In genomic region chr17:36221187-36221586, GRCh38 we compare ENCODE assay signal across 19 cellular contexts. TPM values are rescaled to one million over a fixed set of nuclear protein-coding genes. Genes with fewer than 3 reads are reported as not detected.
DNase-seq lines count a peak whose midpoint lies in the region; ATAC-seq and TF ChIP-seq lines count a peak whose summit lies in the region.
"Had no signal": no experiment of that assay in that cellular context is flagged by ENCODE, and none has a peak within 500 bp of the region (broad histone marks: within the 10 kb centered on the region; RNA-seq: fewer than 3 reads in every experiment).

No MANE protein-coding gene starts in this region.

- H3K79me2 ChIP-seq in Karpas-422 (ENCODE audit: low read length), result no peaks in the 10 kb centered on the region

- H3K27ac Mint-ChIP-seq in osteocyte (ENCODE audit: unreplicated experiment), result no peak overlapping the region
- H3K27ac Mint-ChIP-seq: CD4-positive, alpha-beta T cell; GM23338; HFFc6 had no signal

- no peak overlapping the region for H3K9ac ChIP-seq in Karpas-422 (ENCODE audit: low read length)

- no peaks in the 10 kb centered on the region for H3K36me3 ChIP-seq in Karpas-422 (ENCODE audit: insufficient read depth, low read length)
- no peaks in the 10 kb centered on the region for H3K36me3 ChIP-seq in BE2C

- no peak overlapping the region for H3K27ac ChIP-seq in Karpas-422 (ENCODE audit: low read length)
- H3K27ac ChIP-seq: C4-2B had no signal

- H3K4me3 ChIP-seq in Karpas-422 (ENCODE audit: low read length) (no peak overlapping the region), BE2C (ENCODE audit: low read depth, low read length) (no peak overlapping the region)
- H3K4me3 ChIP-seq: GM23338 had no signal

- H3K4me1 Mint-ChIP-seq in osteocyte (ENCODE audit: unreplicated experiment), result no peaks in the 10 kb centered on the region
- H3K4me1 Mint-ChIP-seq: GM23338 had no signal

- H3K9me3 Mint-ChIP-seq in osteocyte (ENCODE audit: unreplicated experiment), result peaks cover 12% of the 10 kb centered on the region
- H3K9me3 Mint-ChIP-seq: CD4-positive, alpha-beta T cell had no signal

- no peaks in the 10 kb centered on the region for H3K9me2 ChIP-seq in Karpas-422 (replicated peaks; ENCODE audit: insufficient read depth, low read length)

- H3K36me3 Mint-ChIP-seq in osteocyte (ENCODE audit: unreplicated experiment), result no peaks in the 10 kb centered on the region

- H3K9me3 ChIP-seq in Karpas-422 (ENCODE audit: low read length) (no peaks in the 10 kb centered on the region), BE2C (no peaks in the 10 kb centered on the region)

- no peak for ATAC-seq in HG02981 (IDR thresholded peaks at IDR 0.05; ENCODE audit: unreplicated experiment)
- ATAC-seq: GM23338, HCT116 had no signal

- no peak overlapping the region for H2AFZ ChIP-seq in Karpas-422 (ENCODE audit: low read length)
- H2AFZ ChIP-seq: GM23338 had no signal

- H3K27me3 ChIP-seq in Karpas-422 (ENCODE audit: low read length), result no peaks in the 10 kb centered on the region
- no peaks in the 10 kb centered on the region for H3K27me3 ChIP-seq in BE2C

- H3K4me1 ChIP-seq in Karpas-422 (ENCODE audit: low read length) (peaks cover 20% of the 10 kb centered on the region), BE2C (no peaks in the 10 kb centered on the region)
- H3K4me1 ChIP-seq: Caco-2 had no signal

- DNase-seq in Karpas-422 (peak; percentile 40), ecto neural progenitor cell (ENCODE audit: low spot score) (peak; percentile 38), osteocyte (ENCODE audit: extremely low spot score, unreplicated experiment) (peak; percentile 67), BE2C (no peak)
- no peak for DNase-seq in activated effector memory CD4-positive, alpha-beta T cell treated with anti-CD3 and anti-CD28 coated beads, Interleukin-2, amount 50 U/mL, for 16 hours
- DNase-seq: Caco-2; CD4-positive, alpha-beta T cell; DMS153; DMS79; GDM1; HFFc6; IMR-90 had no signal

- no peaks in the 10 kb centered on the region for H4K20me1 ChIP-seq in Karpas-422 (ENCODE audit: insufficient read depth, low read depth, low read length)

- peak overlapping the region; percentile 7 for H3K4me2 ChIP-seq in Karpas-422 (ENCODE audit: low read depth, low read length, poor library complexity, severe bottlenecking)
- H3K4me2 ChIP-seq: GM23338 had no signal

- TF ChIP-seq CTCF in osteocyte (IDR thresholded peaks at IDR 0.05) (no peak), BE2C (IDR thresholded peaks at IDR 0.05; ENCODE audit: low read depth, low read length) (no peak)

- peaks cover 2% of the 10 kb centered on the region for H3K27me3 Mint-ChIP-seq in osteocyte (ENCODE audit: unreplicated experiment)
- H3K27me3 Mint-ChIP-seq: CD4-positive, alpha-beta T cell had no signal

- H3K4me3 Mint-ChIP-seq in osteocyte (ENCODE audit: unreplicated experiment), result no peak overlapping the region
- H3K4me3 Mint-ChIP-seq: CD4-positive, alpha-beta T cell; GM23338; HFFc6 had no signal

RNA-seq across cellular contexts. Expression of gene CCL4L2, which starts 10.3 kb away (rescaled TPM):
- 14.9 and 26.9 TPM in 2 replicates for total RNA-seq in Karpas-422 (2014; rRNA removed; shearing (Covaris generic); ENCODE audit: low replicate concordance)
- total RNA-seq in osteocyte, result not detected in 2 replicates
- polyA plus RNA-seq in BE2C (2012; ENCODE audit: insufficient read depth, insufficient read length, low read depth), result not detected
- total RNA-seq: A172, Caco-2, GM23338, HFFc6, IMR-90 had no signal
- polyA plus RNA-seq: BJ, GM23338, IMR-90 had no signal

RNA-seq across cellular contexts. Expression of gene CCL3L1, which starts 24.6 kb away (rescaled TPM):
- total RNA-seq in Karpas-422 (2014; rRNA removed; shearing (Covaris generic); ENCODE audit: low replicate concordance), result 1.9 and 6.4 TPM in 2 replicates
- not detected in 2 replicates for total RNA-seq in osteocyte
- not detected for polyA plus RNA-seq in BE2C (2012; ENCODE audit: insufficient read depth, insufficient read length, low read depth)
- total RNA-seq: A172, Caco-2, GM23338, IMR-90 had no signal
- polyA plus RNA-seq: BJ, IMR-90 had no signal

RNA-seq across cellular contexts. Expression of gene TBC1D3I, which starts 43.2 kb away (rescaled TPM):
- total RNA-seq in Karpas-422 (2014; rRNA removed; shearing (Covaris generic); ENCODE audit: low replicate concordance), result not detected in 2 replicates
- total RNA-seq in osteocyte, result 0.42 and 1.0 TPM in 2 replicates
- polyA plus RNA-seq in BE2C (2012; ENCODE audit: insufficient read depth, insufficient read length, low read depth), result 2.3 TPM
- total RNA-seq: Daoy, GM23338, IMR-90 had no signal
- polyA plus RNA-seq: BJ had no signal

RNA-seq across cellular contexts. Expression of gene TBC1D3B, which starts 44.8 kb away (rescaled TPM):
- total RNA-seq in Karpas-422 (2014; rRNA removed; shearing (Covaris generic); ENCODE audit: low replicate concordance), result 0.63 and 3.6 TPM in 2 replicates
- 11.7 and 12.6 TPM in 2 replicates for total RNA-seq in osteocyte
- polyA plus RNA-seq in BE2C (2012; ENCODE audit: insufficient read depth, insufficient read length, low read depth), result 5.4 TPM
- total RNA-seq: Daoy, IMR-90 had no signal

Comparison
In these comparisons a context has a peak if more than half of its experiments do, and no peak if none do; other contexts are left out.
1. DNase-seq: peak in Karpas-422 (single experiment), ecto neural progenitor cell (single experiment) and osteocyte (single experiment); none in activated effector memory CD4-positive, alpha-beta T cell treated with anti-CD3 and anti-CD28 coated beads, Interleukin-2, amount 50 U/mL, for 16 hours (single experiment) and BE2C (single experiment).
2. RNA of gene CCL4L2, which starts 10.3 kb away (total RNA-seq): 14.9 to 26.9 TPM in Karpas-422; not detected in osteocyte; every median in the first group is over 10 times any median in the second.